ENCODE assay signal across 23 cellular contexts in the genomic region with DNA sequence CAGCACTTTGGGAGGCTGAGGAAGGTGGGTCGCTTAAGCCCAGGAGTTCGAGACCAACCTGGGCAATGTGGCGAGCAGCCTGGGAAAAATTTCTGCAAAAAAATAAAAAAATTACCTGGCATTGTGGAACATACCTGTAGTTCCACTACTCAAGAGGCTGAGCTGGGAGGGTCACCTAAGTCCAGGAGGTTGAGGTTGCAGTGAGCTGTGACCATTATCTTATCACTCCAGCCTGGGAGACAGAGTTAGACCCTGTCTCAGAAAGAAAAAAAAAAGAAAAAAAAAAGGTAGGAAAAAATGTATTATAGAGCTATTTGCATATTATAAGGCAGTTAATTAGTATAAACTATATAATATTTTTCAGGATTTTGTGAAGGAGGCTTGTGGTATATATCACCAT.
"Had no signal": no experiment of that assay in that cellular context is flagged by ENCODE, and none has a peak within 500 bp of the region (broad histone marks: within the 10 kb centered on the region; RNA-seq: fewer than 3 reads in every experiment).

No MANE protein-coding gene starts in this region.

- ATAC-seq: activated T-helper 17 cell treated with anti-CD3 and anti-CD28 coated beads, Interleukin-2, amount 50 U/mL, for 72 hours; T-helper 17 cell; WTC11 had no signal

- DNase-seq: activated CD4-positive, alpha-beta memory T cell treated with anti-CD3 and anti-CD28 coated beads for 36 hours; activated CD4-positive, alpha-beta T cell treated with anti-CD3 and anti-CD28 coated beads for 48 hours; activated CD4-positive, CD25-positive, alpha-beta regulatory T cell treated with anti-CD3 and anti-CD28 coated beads, Interleukin-2, amount 50 U/mL, for 72 hours; activated gamma-delta T cell; activated naive CD4-positive, alpha-beta T cell treated with anti-CD3 and anti-CD28 coated beads for 36 hours; activated T-cell treated with anti-CD3 and anti-CD28 coated beads for 4 hours; activated T-cell treated with anti-CD3 and anti-CD28 coated beads, Interleukin-2, amount 50 U/mL, for 48 hours; amygdala; Kasumi-1; KBM-7; NCI-H1092; NCI-H1417 treated with DMSO at 0.1 percent for 48 hours; NCI-H1694 treated with DMSO at 0.1 percent for 48 hours; NCI-H2029 treated with DMSO at 0.1 percent for 48 hours; NCI-H345; NCI-H510A; NCI-H526 treated with DMSO at 0.1 percent for 48 hours; NK-92 treated with Interleukin-12 subunit alpha and Interleukin-12 subunit beta, amount 100 ng/mL, for 24 hours; SHP77 treated with DMSO at 0.1 percent for 48 hours; T-helper 17 cell; T-helper 9 cell had no signal
